In the genomic region with DNA sequence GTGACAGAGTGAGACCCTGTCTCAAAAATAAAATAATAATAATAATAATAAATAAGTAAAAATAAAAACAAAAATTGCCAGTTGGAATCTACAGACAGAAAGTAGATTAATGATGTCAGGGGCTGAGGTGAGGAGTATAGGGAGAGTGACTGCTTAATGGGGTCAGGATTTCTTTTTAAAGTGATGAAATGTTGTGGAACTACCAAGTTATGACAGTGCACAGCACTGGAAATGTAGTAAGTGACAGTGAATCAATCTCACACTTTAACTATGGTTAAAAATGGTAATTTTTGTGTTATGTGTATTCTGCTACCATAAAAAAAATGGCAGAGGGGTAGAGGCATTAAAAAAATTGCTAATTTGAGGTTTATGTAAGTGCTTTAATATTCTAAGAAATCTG, we compare ENCODE assay signal across 29 cellular contexts.
"Had no signal": no experiment of that assay in that cellular context is flagged by ENCODE, and none has a peak within 500 bp of the region (broad histone marks: within the 10 kb centered on the region; RNA-seq: fewer than 3 reads in every experiment).

No MANE protein-coding gene starts in this region.

- DNase-seq: activated CD4-positive, alpha-beta memory T cell treated with anti-CD3 and anti-CD28 coated beads for 36 hours; activated CD4-positive, alpha-beta T cell treated with anti-CD3 and anti-CD28 coated beads for 36 hours; activated CD4-positive, alpha-beta T cell treated with anti-CD3 and anti-CD28 coated beads, Interleukin-2, amount 10 ng/mL, durations not matched to agents 24 days and 14 days; activated CD4-positive, CD25-positive, alpha-beta regulatory T cell; activated CD4-positive, CD25-positive, alpha-beta regulatory T cell treated with anti-CD3 and anti-CD28 coated beads, Interleukin-2, amount 50 U/mL, for 72 hours; activated CD8-positive, alpha-beta memory T cell treated with anti-CD3 and anti-CD28 coated beads, Interleukin-2, amount 10 ng/mL, durations not matched to agents 7 days and 5 days; activated CD8-positive, alpha-beta memory T cell treated with anti-CD3 and anti-CD28 coated beads, Interleukin-2, amount 50 U/mL, for 48 hours; activated CD8-positive, alpha-beta T cell treated with anti-CD3 and anti-CD28 coated beads, Interleukin-2, amount 10 ng/mL, durations not matched to agents 7 days and 5 days; activated gamma-delta T cell; activated naive CD4-positive, alpha-beta T cell; activated naive CD4-positive, alpha-beta T cell treated with anti-CD3 and anti-CD28 coated beads, Interleukin-2, amount 10 ng/mL, durations not matched to agents 7 days and 5 days; activated naive CD8-positive, alpha-beta T cell treated with anti-CD3 and anti-CD28 coated beads, Interleukin-2, amount 10 ng/mL, durations not matched to agents 7 days and 5 days; activated T-cell treated with anti-CD3 and anti-CD28 coated beads for 4 hours; activated T-cell treated with anti-CD3 and anti-CD28 coated beads, Interleukin-2, amount 50 U/mL, for 24 hours; activated T-cell treated with anti-CD3 and anti-CD28 coated beads, Interleukin-2, amount 50 U/mL, for 72 hours; central memory CD4-positive, alpha-beta T cell; cerebellar nuclear complex; colonic mucosa; effector CD8-positive, alpha-beta T cell; foreskin keratinocyte; gastrocnemius medialis; glutamatergic neuron; T-helper 1 cell; T-helper 17 cell; T1000; WERI-Rb-1 had no signal

- H3K36me3 Mint-ChIP-seq: activated naive CD4-positive, alpha-beta T cell treated with anti-CD3 and anti-CD28 coated beads, Interleukin-2, amount 50 U/mL, for 72 hours had no signal

- ATAC-seq: activated CD4-positive, alpha-beta T cell treated with anti-CD3 and anti-CD28 coated beads for 36 hours; activated CD8-positive, alpha-beta memory T cell treated with anti-CD3 and anti-CD28 coated beads, Interleukin-2, amount 10 ng/mL, durations not matched to agents 7 days and 5 days; activated CD8-positive, alpha-beta T cell treated with anti-CD3 and anti-CD28 coated beads, Interleukin-2, amount 10 ng/mL, durations not matched to agents 7 days and 5 days; activated naive CD4-positive, alpha-beta T cell treated with anti-CD3 and anti-CD28 coated beads, Interleukin-2, amount 50 U/mL, for 72 hours; activated T-cell treated with anti-CD3 and anti-CD28 coated beads, Interleukin-2, amount 50 U/mL, for 72 hours; foreskin keratinocyte; gastrocnemius medialis; T-helper 17 cell had no signal

- H3K4me1 Mint-ChIP-seq: activated CD4-positive, alpha-beta T cell treated with anti-CD3 and anti-CD28 coated beads for 36 hours; activated CD4-positive, alpha-beta T cell treated with anti-CD3 and anti-CD28 coated beads, Interleukin-2, amount 10 ng/mL, durations not matched to agents 24 days and 14 days; activated CD8-positive, alpha-beta memory T cell treated with anti-CD3 and anti-CD28 coated beads, Interleukin-2, amount 10 ng/mL, durations not matched to agents 7 days and 5 days; activated naive CD4-positive, alpha-beta T cell treated with anti-CD3 and anti-CD28 coated beads, Interleukin-2, amount 10 ng/mL, durations not matched to agents 7 days and 5 days; T-helper 17 cell had no signal

- H3K9me3 Mint-ChIP-seq: activated CD4-positive, alpha-beta memory T cell treated with anti-CD3 and anti-CD28 coated beads for 36 hours; activated CD4-positive, alpha-beta T cell treated with anti-CD3 and anti-CD28 coated beads, Interleukin-2, amount 10 ng/mL, durations not matched to agents 24 days and 14 days; activated naive CD8-positive, alpha-beta T cell treated with anti-CD3 and anti-CD28 coated beads, Interleukin-2, amount 10 ng/mL, durations not matched to agents 7 days and 5 days; activated T-cell treated with anti-CD3 and anti-CD28 coated beads, Interleukin-2, amount 50 U/mL, for 24 hours; T-helper 2 cell treated with Interferon-gamma antibody and Interleukin-4, amounts not matched to agents 5 μg/mL and 100 μg/mL, for 36 hours had no signal

- H3K27me3 Mint-ChIP-seq: activated CD4-positive, alpha-beta memory T cell treated with anti-CD3 and anti-CD28 coated beads for 36 hours; activated CD4-positive, alpha-beta T cell treated with anti-CD3 and anti-CD28 coated beads for 36 hours; activated CD4-positive, alpha-beta T cell treated with anti-CD3 and anti-CD28 coated beads, Interleukin-2, amount 10 ng/mL, durations not matched to agents 24 days and 14 days; activated CD8-positive, alpha-beta memory T cell treated with anti-CD3 and anti-CD28 coated beads, Interleukin-2, amount 10 ng/mL, durations not matched to agents 7 days and 5 days; activated naive CD4-positive, alpha-beta T cell treated with anti-CD3 and anti-CD28 coated beads, Interleukin-2, amount 10 ng/mL, durations not matched to agents 7 days and 5 days; activated naive CD8-positive, alpha-beta T cell treated with anti-CD3 and anti-CD28 coated beads, Interleukin-2, amount 10 ng/mL, durations not matched to agents 7 days and 5 days; activated T-cell treated with anti-CD3 and anti-CD28 coated beads, Interleukin-2, amount 50 U/mL, for 24 hours; T-helper 17 cell had no signal

- H3K27ac Mint-ChIP-seq: activated CD4-positive, alpha-beta memory T cell treated with anti-CD3 and anti-CD28 coated beads for 36 hours; activated CD4-positive, alpha-beta T cell treated with anti-CD3 and anti-CD28 coated beads for 36 hours; activated CD4-positive, alpha-beta T cell treated with anti-CD3 and anti-CD28 coated beads, Interleukin-2, amount 10 ng/mL, durations not matched to agents 24 days and 14 days; activated CD8-positive, alpha-beta memory T cell treated with anti-CD3 and anti-CD28 coated beads, Interleukin-2, amount 10 ng/mL, durations not matched to agents 7 days and 5 days; activated CD8-positive, alpha-beta T cell treated with anti-CD3 and anti-CD28 coated beads, Interleukin-2, amount 10 ng/mL, durations not matched to agents 7 days and 5 days; activated naive CD4-positive, alpha-beta T cell treated with anti-CD3 and anti-CD28 coated beads, Interleukin-2, amount 10 ng/mL, durations not matched to agents 7 days and 5 days; activated naive CD4-positive, alpha-beta T cell treated with anti-CD3 and anti-CD28 coated beads, Interleukin-2, amount 50 U/mL, for 72 hours; activated naive CD8-positive, alpha-beta T cell treated with anti-CD3 and anti-CD28 coated beads, Interleukin-2, amount 10 ng/mL, durations not matched to agents 7 days and 5 days; activated T-cell treated with anti-CD3 and anti-CD28 coated beads, Interleukin-2, amount 50 U/mL, for 24 hours; activated T-cell treated with anti-CD3 and anti-CD28 coated beads, Interleukin-2, amount 50 U/mL, for 72 hours; brain; T-helper 17 cell; T-helper 2 cell treated with Interferon-gamma antibody and Interleukin-4, amounts not matched to agents 5 μg/mL and 100 μg/mL, for 36 hours had no signal

- H3K4me3 Mint-ChIP-seq: activated CD4-positive, alpha-beta memory T cell treated with anti-CD3 and anti-CD28 coated beads for 36 hours; activated CD4-positive, alpha-beta T cell treated with anti-CD3 and anti-CD28 coated beads for 36 hours; activated CD4-positive, alpha-beta T cell treated with anti-CD3 and anti-CD28 coated beads, Interleukin-2, amount 10 ng/mL, durations not matched to agents 24 days and 14 days; activated CD8-positive, alpha-beta memory T cell treated with anti-CD3 and anti-CD28 coated beads, Interleukin-2, amount 10 ng/mL, durations not matched to agents 7 days and 5 days; activated CD8-positive, alpha-beta T cell treated with anti-CD3 and anti-CD28 coated beads, Interleukin-2, amount 10 ng/mL, durations not matched to agents 7 days and 5 days; activated naive CD4-positive, alpha-beta T cell treated with anti-CD3 and anti-CD28 coated beads, Interleukin-2, amount 10 ng/mL, durations not matched to agents 7 days and 5 days; activated naive CD8-positive, alpha-beta T cell treated with anti-CD3 and anti-CD28 coated beads, Interleukin-2, amount 10 ng/mL, durations not matched to agents 7 days and 5 days; activated T-cell treated with anti-CD3 and anti-CD28 coated beads, Interleukin-2, amount 50 U/mL, for 24 hours; activated T-cell treated with anti-CD3 and anti-CD28 coated beads, Interleukin-2, amount 50 U/mL, for 72 hours; brain; T-helper 17 cell; T-helper 2 cell treated with Interferon-gamma antibody and Interleukin-4, amounts not matched to agents 5 μg/mL and 100 μg/mL, for 36 hours had no signal
